In the genomic region with DNA sequence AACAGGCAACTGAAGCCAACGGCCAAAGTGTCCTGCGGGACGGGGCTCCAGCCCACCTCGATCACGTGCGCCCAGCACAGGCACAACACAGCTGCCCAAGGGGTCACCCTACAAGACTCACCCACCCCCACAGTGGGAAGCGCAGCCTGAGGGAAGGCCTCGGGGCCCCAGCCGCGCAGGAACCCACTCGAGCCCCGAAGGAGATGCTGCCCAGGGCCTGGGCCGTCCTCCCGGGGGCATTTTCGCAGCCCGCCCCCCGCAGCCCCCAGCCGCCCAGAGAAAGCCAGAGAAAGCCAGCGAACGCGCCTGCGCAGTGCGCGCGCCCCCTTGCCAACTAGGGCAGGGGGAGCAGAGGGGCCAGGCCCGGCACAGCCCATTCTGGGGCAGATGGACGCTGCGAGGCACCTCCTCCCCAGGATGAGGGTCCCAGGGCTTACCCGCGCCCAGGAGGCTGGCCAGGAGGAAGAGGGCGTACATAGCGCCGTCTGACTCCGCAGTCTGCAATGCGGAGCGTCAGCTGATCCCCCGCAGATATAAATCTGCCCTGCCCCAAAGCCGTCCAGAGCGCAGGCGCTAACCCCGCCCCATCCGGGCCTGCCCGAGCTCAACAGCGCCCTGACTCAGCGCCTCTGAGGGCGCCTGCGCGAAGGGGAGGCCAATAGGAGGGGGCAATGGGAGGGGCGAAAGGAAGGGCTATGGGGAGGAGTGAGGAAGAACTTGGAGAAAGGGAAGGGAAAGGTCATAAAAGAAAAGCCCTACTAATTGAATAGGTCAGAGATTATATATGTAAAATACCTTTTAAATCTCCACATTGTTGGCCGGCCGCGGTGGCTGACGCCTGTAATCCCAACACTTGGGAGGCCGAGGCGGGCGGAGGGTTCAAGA, we compare ENCODE assay signal across 8 cellular contexts. TPM values are rescaled to one million over a fixed set of nuclear protein-coding genes. Genes with fewer than 3 reads are reported as not detected.
DNase-seq lines count a peak whose midpoint lies in the region; ATAC-seq and TF ChIP-seq lines count a peak whose summit lies in the region.

Gene PSAP (minus strand): TSS at position 507 of the 885 bp plus-strand sequence. CDS start 30 bp downstream, at position 477.

- intact Hi-C loops in esophagus muscularis mucosa (cut with DNase I), result no loop called here

- peak within 1 kb of the TSS; percentile 92 for H3K4me2 ChIP-seq in Karpas-422 (ENCODE audit: low read depth, low read length, poor library complexity, severe bottlenecking)

- no peaks in the 10 kb centered on the region for H3K27me3 ChIP-seq in Karpas-422 (ENCODE audit: low read length)
- H3K27me3 ChIP-seq in esophagus muscularis mucosa, result no peaks in the 10 kb centered on the region
- H3K27me3 ChIP-seq in muscle layer of duodenum (ENCODE audit: low read depth, low read length), result no peaks in the 10 kb centered on the region

- TF ChIP-seq CTCF in esophagus muscularis mucosa (IDR thresholded peaks at IDR 0.05), result no peak

- peak; percentile 97 for TF ChIP-seq POLR2A in esophagus muscularis mucosa (IDR thresholded peaks at IDR 0.05; ENCODE audit: low read depth)

- no peaks in the 10 kb centered on the region for H3K9me2 ChIP-seq in Karpas-422 (replicated peaks; ENCODE audit: insufficient read depth, low read length)

- no peaks in the 10 kb centered on the region; the same call in 1 of the 2 replicates for H3K79me2 ChIP-seq in Karpas-422 (ENCODE audit: low read length)

- H3K9me3 ChIP-seq in Karpas-422 (ENCODE audit: low read length) (no peaks in the 10 kb centered on the region), esophagus muscularis mucosa (no peaks in the 10 kb centered on the region), muscle layer of duodenum (ENCODE audit: control insufficient read depth in 1 of 2, low read length in 2 of 2) (no peaks in the 10 kb centered on the region)

- H4K20me1 ChIP-seq in Karpas-422 (ENCODE audit: insufficient read depth, low read depth, low read length), result peaks cover 39% of the 10 kb centered on the region

- no peak for TF ChIP-seq EP300 in esophagus muscularis mucosa (IDR thresholded peaks at IDR 0.05)

- H3K27ac ChIP-seq in Karpas-422 (ENCODE audit: low read length) (no peak within 1 kb of the TSS), esophagus muscularis mucosa (replicated peaks in 1 of 4) (peak within 1 kb of the TSS; percentile 96 to 98 (median 96)), muscle layer of duodenum (ENCODE audit: low read length) (peak within 1 kb of the TSS; percentile 92)

- H3K36me3 ChIP-seq in Karpas-422 (ENCODE audit: insufficient read depth, low read length) (no peaks in the 10 kb centered on the region), esophagus muscularis mucosa (no peaks in the 10 kb centered on the region), muscle layer of duodenum (ENCODE audit: control insufficient read depth in 1 of 2, insufficient read depth in 2 of 2, low read length in 2 of 2) (peaks cover 0 to 3% of the 10 kb centered on the region in 2 donors)

- WGBS in esophagus muscularis mucosa, result 6% methylated on average over 33 of the region's 56 CpGs

- peak; percentile 84 for ATAC-seq in GM21825 (IDR thresholded peaks at IDR 0.05; ENCODE audit: unreplicated experiment)

- H3K4me1 ChIP-seq in Karpas-422 (ENCODE audit: low read length) (peaks cover 24% of the 10 kb centered on the region), esophagus muscularis mucosa (peaks cover 42 to 56% (median 50%) of the 10 kb centered on the region in 4 donors), muscle layer of duodenum (ENCODE audit: control insufficient read depth in 1 of 2, insufficient read depth in 2 of 2, low read length in 2 of 2) (peaks cover 12 to 32% of the 10 kb centered on the region in 2 donors)

- DNase-seq in DMS79 treated with DMSO at 0.1 percent for 48 hours (lab: John Stamatoyannopoulos, UW) (peak; percentile 78), Karpas-422 (peak; percentile 99), RKO (ENCODE audit: low spot score) (peak; percentile 97), activated T-helper 1 cell treated with Interleukin-2 at 50 U/mL for 16 hours (ENCODE audit: low read depth) (peak; percentile 97), esophagus muscularis mucosa (ENCODE audit: extremely low spot score) (peak; percentile 99)
- peak; percentile 97 to 98 for DNase-seq in stimulated activated CD8-positive, alpha-beta memory T cell treated with anti-CD3 and anti-CD28 coated beads, Interleukin-7, amount 100 ng/mL, for 4 hours (ENCODE audit: low read depth in 2 of 2)

- H3K4me3 ChIP-seq in Karpas-422 (ENCODE audit: low read length) (peak within 1 kb of the TSS; percentile 81), esophagus muscularis mucosa (peak within 1 kb of the TSS; percentile 69 to 92 (median 86)), muscle layer of duodenum (ENCODE audit: low read depth in 1 of 2, low read length in 2 of 2) (peak within 1 kb of the TSS; percentile 95)

- peak within 1 kb of the TSS; percentile 57; the same call in 1 of the 2 replicates for H2AFZ ChIP-seq in Karpas-422 (ENCODE audit: low read length)

- peak within 1 kb of the TSS; percentile 78 for H3K9ac ChIP-seq in Karpas-422 (ENCODE audit: low read length)

RNA-seq across cellular contexts. Expression of gene PSAP, which starts in this region (rescaled TPM):
- total RNA-seq in Karpas-422 (2014; rRNA removed; shearing (Covaris generic); ENCODE audit: low replicate concordance), result 114 and 201 TPM in 2 replicates
- total RNA-seq in esophagus muscularis mucosa, result 100 to 1,000 TPM; 537 to 740 (median 698) TPM
